In the genomic region with DNA sequence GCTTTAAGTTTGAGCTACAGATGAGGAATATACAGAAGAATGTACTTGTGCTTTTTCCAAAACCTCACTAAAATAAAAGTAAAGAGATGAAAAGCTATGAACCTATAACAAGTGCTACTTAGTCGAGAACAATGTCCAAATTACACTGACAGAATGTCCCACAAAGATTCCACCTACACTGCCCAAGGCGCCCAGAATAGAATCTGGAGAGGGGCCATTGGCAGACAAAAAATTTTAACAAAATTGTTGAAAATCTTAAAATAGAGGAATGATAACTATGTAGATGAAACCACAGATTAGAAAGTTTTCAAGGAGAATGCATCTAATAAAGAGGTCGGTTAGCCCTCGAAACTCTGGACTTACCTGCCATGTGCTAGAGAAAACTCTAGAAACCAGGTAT, we compare ENCODE assay signal across 8 cellular contexts.
"Had no signal": no experiment of that assay in that cellular context is flagged by ENCODE, and none has a peak within 500 bp of the region (broad histone marks: within the 10 kb centered on the region; RNA-seq: fewer than 3 reads in every experiment).

No MANE protein-coding gene starts in this region.

- H3K9me3 ChIP-seq: HAP-1 had no signal

- H3K27ac ChIP-seq: HL-60 had no signal

- H3K27ac Mint-ChIP-seq: HFFc6, IgD-negative memory B cell had no signal

- H3K4me1 ChIP-seq: HAP-1 had no signal

- H3K27me3 Mint-ChIP-seq: IgD-negative memory B cell had no signal

- H3K4me3 ChIP-seq: HAP-1 had no signal

- H3K36me3 ChIP-seq: HAP-1 had no signal

- H3K4me3 Mint-ChIP-seq: HFFc6 had no signal

- DNase-seq: GOT3, H7, HFFc6 had no signal

- ATAC-seq: HCT116, HepG2 had no signal
